Comparison of ENCODE assay signal across 8 cellular contexts in the genomic region with DNA sequence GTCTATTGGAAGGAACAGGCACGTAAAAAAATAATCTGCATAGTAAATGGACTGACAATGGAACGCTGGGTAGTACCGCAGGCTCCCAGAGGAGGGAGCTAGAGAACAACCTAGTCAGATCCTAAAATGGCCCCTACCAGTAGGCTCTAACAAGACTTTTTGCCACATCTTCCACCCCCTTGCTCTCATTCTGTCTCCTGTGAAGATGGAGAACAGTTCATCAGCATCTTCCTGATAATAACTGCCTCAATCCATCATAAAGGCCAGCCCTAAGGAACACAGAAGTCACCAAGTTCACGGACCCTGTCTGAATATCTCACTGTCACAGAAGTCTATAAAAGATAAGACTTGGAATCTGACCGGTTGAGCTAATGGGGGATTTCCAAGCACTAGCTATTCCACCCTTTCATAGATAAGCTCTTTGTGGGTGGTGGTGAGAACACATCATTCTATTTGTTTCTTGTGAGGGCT.
DNase-seq lines count a peak whose midpoint lies in the region; ATAC-seq lines count a peak whose summit lies in the region.

No MANE protein-coding gene starts in this region.

- H3K4me1 Mint-ChIP-seq in effector memory CD8-positive, alpha-beta T cell (ENCODE audit: low read depth in 2 of 2), result peaks cover 0 to 3% of the 10 kb centered on the region in 2 donors

- no peaks in the 10 kb centered on the region for H3K9me3 Mint-ChIP-seq in effector memory CD8-positive, alpha-beta T cell

- H3K27ac Mint-ChIP-seq in effector memory CD8-positive, alpha-beta T cell, result no peak overlapping the region

- H3K4me3 Mint-ChIP-seq in effector memory CD8-positive, alpha-beta T cell, result no peak overlapping the region

- peak; percentile 73 for ATAC-seq in GM18519 (IDR thresholded peaks at IDR 0.05; ENCODE audit: low FRiP score, unreplicated experiment)
- ATAC-seq in HG03342 (IDR thresholded peaks at IDR 0.05; ENCODE audit: unreplicated experiment), result peak; percentile 66
- ATAC-seq in effector memory CD8-positive, alpha-beta T cell (replicated peaks), result peak; percentile 84

- no peaks in the 10 kb centered on the region for H3K36me3 Mint-ChIP-seq in effector memory CD8-positive, alpha-beta T cell (ENCODE audit: insufficient read depth)

- H3K27me3 Mint-ChIP-seq in effector memory CD8-positive, alpha-beta T cell, result peaks cover 49 to 59% of the 10 kb centered on the region in 2 donors

- DNase-seq in AG08395 (ENCODE audit: low spot score), result peak; percentile 69
- peak; percentile 86 for DNase-seq in NCI-H748 (lab: John Stamatoyannopoulos, UW; ENCODE audit: unreplicated experiment)
- peak; percentile 69 for DNase-seq in activated CD4-positive, alpha-beta T cell treated with anti-CD3 and anti-CD28 coated beads, Interleukin-2, amount 50 U/mL, for 1 hour
- peak; percentile 53 to 70 (median 53) for DNase-seq in effector memory CD8-positive, alpha-beta T cell
- DNase-seq in mucosa of gallbladder (ENCODE audit: low spot score), result peak; percentile 81
- DNase-seq in stimulated activated CD8-positive, alpha-beta memory T cell treated with anti-CD3 and anti-CD28 coated beads, Interleukin-4, amount 100 ng/mL, for 48 hours, result peak; percentile 89

Comparison
In these comparisons a context has a peak if more than half of its experiments do, and no peak if none do; other contexts are left out.
1. Peak in every context shown above with its lines: DNase-seq and ATAC-seq.